ENCODE assay signal across 1 cellular context in genomic region chr17:2396568-2397246, GRCh38.
TF ChIP-seq lines count a peak whose summit lies in the region.

No MANE protein-coding gene starts in this region.

TF ChIP-seq in K562, 482 proteins besides CTCF, POLR2A, EP300 and RAD21 (continued from another document and continues in another):
- TF ChIP-seq THRAP3 (IDR thresholded peaks at IDR 0.05; ENCODE audit: borderline replicate concordance), result no peak
- no peak for TF ChIP-seq THRA (IDR thresholded peaks at IDR 0.05)
- TF ChIP-seq HDGF (IDR thresholded peaks at IDR 0.05), result 0 out of 2 replicates have a peak, but pooled peaks have one; percentile 37
- TF ChIP-seq ATF1 (CRISPR knock-in tag; IDR thresholded peaks at IDR 0.05), result no peak
- peak; percentile 27 for TF ChIP-seq ATF1 (tag; IDR thresholded peaks at IDR 0.05)
- TF ChIP-seq RBM34 (IDR thresholded peaks at IDR 0.05; ENCODE audit: borderline replicate concordance, insufficient read depth, low read length), result no peak
- TF ChIP-seq HCFC1 (IDR thresholded peaks at IDR 0.05; ENCODE audit: low read depth, low read length), result no peak
- TF ChIP-seq MYC (IDR thresholded peaks at IDR 0.05; ENCODE audit: low read depth, low read length), result peak; percentile 7; the same call in 1 of the 2 replicates
- TF ChIP-seq MYC (CRISPR knock-in tag; IDR thresholded peaks at IDR 0.05; ENCODE audit: borderline replicate concordance, low read depth), result no peak
- TF ChIP-seq SP1 (CRISPR knock-in tag; IDR thresholded peaks at IDR 0.05), result peak; percentile 64
- no peak for TF ChIP-seq ZNF77 (CRISPR knock-in tag; IDR thresholded peaks at IDR 0.05)
- no peak for TF ChIP-seq LCOR (CRISPR knock-in tag; IDR thresholded peaks at IDR 0.05)
- no peak for TF ChIP-seq KLF1 (tag; IDR thresholded peaks at IDR 0.05)
- no peak for TF ChIP-seq SMC3 (conservative IDR thresholded peaks at IDR 0.05; ENCODE audit: insufficient read depth, low read depth, low read length)
- TF ChIP-seq ZNF592 (IDR thresholded peaks at IDR 0.05), result no peak
- TF ChIP-seq FOSL1 (tag; conservative IDR thresholded peaks at IDR 0.05), result no peak
- TF ChIP-seq BRCA1 (IDR thresholded peaks at IDR 0.05), result no peak
- no peak for TF ChIP-seq BRCA1 (CRISPR knock-in tag; IDR thresholded peaks at IDR 0.05)
- TF ChIP-seq ZNF449 (CRISPR knock-in tag; IDR thresholded peaks at IDR 0.05), result no peak
- no peak for TF ChIP-seq CBX5 (IDR thresholded peaks at IDR 0.05; ENCODE audit: borderline replicate concordance, low read depth)
- TF ChIP-seq KAT2B (IDR thresholded peaks at IDR 0.05; ENCODE audit: low read depth, low read length), result no peak
- TF ChIP-seq ZNF444 (CRISPR knock-in tag; IDR thresholded peaks at IDR 0.05), result no peak
- TF ChIP-seq, protein P1, sequence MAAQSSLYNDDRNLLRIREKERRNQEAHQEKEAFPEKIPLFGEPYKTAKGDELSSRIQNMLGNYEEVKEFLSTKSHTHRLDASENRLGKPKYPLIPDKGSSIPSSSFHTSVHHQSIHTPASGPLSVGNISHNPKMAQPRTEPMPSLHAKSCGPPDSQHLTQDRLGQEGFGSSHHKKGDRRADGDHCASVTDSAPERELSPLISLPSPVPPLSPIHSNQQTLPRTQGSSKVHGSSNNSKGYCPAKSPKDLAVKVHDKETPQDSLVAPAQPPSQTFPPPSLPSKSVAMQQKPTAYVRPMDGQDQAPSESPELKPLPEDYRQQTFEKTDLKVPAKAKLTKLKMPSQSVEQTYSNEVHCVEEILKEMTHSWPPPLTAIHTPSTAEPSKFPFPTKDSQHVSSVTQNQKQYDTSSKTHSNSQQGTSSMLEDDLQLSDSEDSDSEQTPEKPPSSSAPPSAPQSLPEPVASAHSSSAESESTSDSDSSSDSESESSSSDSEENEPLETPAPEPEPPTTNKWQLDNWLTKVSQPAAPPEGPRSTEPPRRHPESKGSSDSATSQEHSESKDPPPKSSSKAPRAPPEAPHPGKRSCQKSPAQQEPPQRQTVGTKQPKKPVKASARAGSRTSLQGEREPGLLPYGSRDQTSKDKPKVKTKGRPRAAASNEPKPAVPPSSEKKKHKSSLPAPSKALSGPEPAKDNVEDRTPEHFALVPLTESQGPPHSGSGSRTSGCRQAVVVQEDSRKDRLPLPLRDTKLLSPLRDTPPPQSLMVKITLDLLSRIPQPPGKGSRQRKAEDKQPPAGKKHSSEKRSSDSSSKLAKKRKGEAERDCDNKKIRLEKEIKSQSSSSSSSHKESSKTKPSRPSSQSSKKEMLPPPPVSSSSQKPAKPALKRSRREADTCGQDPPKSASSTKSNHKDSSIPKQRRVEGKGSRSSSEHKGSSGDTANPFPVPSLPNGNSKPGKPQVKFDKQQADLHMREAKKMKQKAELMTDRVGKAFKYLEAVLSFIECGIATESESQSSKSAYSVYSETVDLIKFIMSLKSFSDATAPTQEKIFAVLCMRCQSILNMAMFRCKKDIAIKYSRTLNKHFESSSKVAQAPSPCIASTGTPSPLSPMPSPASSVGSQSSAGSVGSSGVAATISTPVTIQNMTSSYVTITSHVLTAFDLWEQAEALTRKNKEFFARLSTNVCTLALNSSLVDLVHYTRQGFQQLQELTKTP (IDR thresholded peaks at IDR 0.05; ENCODE audit: low read depth in 1 of 2, partially characterized antibody in 2 of 2), result no peak
- no peak for TF ChIP-seq JUN (IDR thresholded peaks at IDR 0.05; ENCODE audit: borderline replicate concordance, low read depth, low read length)
- TF ChIP-seq JUN (CRISPR knock-in tag; IDR thresholded peaks at IDR 0.05; ENCODE audit: borderline replicate concordance), result no peak
- TF ChIP-seq XRCC3 (IDR thresholded peaks at IDR 0.05), result no peak
- TF ChIP-seq FOXP1 (CRISPR knock-in tag; IDR thresholded peaks at IDR 0.05), result no peak
- TF ChIP-seq ZNF707 (CRISPR knock-in tag; conservative IDR thresholded peaks at IDR 0.05), result no peak
- TF ChIP-seq L3MBTL2 (IDR thresholded peaks at IDR 0.05), result no peak
- no peak for TF ChIP-seq MBD1 (CRISPR knock-in tag; IDR thresholded peaks at IDR 0.05)
- TF ChIP-seq, protein P2, sequence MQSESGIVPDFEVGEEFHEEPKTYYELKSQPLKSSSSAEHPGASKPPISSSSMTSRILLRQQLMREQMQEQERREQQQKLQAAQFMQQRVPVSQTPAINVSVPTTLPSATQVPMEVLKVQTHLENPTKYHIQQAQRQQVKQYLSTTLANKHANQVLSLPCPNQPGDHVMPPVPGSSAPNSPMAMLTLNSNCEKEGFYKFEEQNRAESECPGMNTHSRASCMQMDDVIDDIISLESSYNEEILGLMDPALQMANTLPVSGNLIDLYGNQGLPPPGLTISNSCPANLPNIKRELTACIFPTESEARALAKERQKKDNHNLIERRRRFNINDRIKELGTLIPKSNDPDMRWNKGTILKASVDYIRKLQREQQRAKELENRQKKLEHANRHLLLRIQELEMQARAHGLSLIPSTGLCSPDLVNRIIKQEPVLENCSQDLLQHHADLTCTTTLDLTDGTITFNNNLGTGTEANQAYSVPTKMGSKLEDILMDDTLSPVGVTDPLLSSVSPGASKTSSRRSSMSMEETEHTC (IDR thresholded peaks at IDR 0.05), result no peak
- no peak for TF ChIP-seq ATF3 (IDR thresholded peaks at IDR 0.05)
- no peak for TF ChIP-seq ATF3 (CRISPR knock-in tag; conservative IDR thresholded peaks at IDR 0.05)
- TF ChIP-seq MLLT1 (IDR thresholded peaks at IDR 0.05), result no peak
- TF ChIP-seq XRCC5 (IDR thresholded peaks at IDR 0.05; ENCODE audit: low read depth, low read length), result peak; percentile 37; the same call in 1 of the 2 replicates
- TF ChIP-seq HDAC6 (IDR thresholded peaks at IDR 0.05; ENCODE audit: low read depth, low read length), result no peak
- no peak for TF ChIP-seq PML (IDR thresholded peaks at IDR 0.05; ENCODE audit: low read length)
- TF ChIP-seq, protein P3, sequence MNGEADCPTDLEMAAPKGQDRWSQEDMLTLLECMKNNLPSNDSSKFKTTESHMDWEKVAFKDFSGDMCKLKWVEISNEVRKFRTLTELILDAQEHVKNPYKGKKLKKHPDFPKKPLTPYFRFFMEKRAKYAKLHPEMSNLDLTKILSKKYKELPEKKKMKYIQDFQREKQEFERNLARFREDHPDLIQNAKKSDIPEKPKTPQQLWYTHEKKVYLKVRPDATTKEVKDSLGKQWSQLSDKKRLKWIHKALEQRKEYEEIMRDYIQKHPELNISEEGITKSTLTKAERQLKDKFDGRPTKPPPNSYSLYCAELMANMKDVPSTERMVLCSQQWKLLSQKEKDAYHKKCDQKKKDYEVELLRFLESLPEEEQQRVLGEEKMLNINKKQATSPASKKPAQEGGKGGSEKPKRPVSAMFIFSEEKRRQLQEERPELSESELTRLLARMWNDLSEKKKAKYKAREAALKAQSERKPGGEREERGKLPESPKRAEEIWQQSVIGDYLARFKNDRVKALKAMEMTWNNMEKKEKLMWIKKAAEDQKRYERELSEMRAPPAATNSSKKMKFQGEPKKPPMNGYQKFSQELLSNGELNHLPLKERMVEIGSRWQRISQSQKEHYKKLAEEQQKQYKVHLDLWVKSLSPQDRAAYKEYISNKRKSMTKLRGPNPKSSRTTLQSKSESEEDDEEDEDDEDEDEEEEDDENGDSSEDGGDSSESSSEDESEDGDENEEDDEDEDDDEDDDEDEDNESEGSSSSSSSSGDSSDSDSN (IDR thresholded peaks at IDR 0.05; ENCODE audit: borderline replicate concordance in 1 of 2, low read depth in 2 of 2, low read length in 2 of 2), result no peak
- peak; percentile 35 for TF ChIP-seq RBBP5 (IDR thresholded peaks at IDR 0.05; ENCODE audit: borderline replicate concordance, insufficient read depth, low read length, poor library complexity, severe bottlenecking)
- TF ChIP-seq, protein P4, sequence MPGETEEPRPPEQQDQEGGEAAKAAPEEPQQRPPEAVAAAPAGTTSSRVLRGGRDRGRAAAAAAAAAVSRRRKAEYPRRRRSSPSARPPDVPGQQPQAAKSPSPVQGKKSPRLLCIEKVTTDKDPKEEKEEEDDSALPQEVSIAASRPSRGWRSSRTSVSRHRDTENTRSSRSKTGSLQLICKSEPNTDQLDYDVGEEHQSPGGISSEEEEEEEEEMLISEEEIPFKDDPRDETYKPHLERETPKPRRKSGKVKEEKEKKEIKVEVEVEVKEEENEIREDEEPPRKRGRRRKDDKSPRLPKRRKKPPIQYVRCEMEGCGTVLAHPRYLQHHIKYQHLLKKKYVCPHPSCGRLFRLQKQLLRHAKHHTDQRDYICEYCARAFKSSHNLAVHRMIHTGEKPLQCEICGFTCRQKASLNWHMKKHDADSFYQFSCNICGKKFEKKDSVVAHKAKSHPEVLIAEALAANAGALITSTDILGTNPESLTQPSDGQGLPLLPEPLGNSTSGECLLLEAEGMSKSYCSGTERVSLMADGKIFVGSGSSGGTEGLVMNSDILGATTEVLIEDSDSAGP (CRISPR knock-in tag; IDR thresholded peaks at IDR 0.05), result no peak
